30 cellular contexts compared by ENCODE assay signal in genomic region chr17:33688771-33689170, GRCh38.
"Had no signal": no experiment of that assay in that cellular context is flagged by ENCODE, and none has a peak within 500 bp of the region (broad histone marks: within the 10 kb centered on the region; RNA-seq: fewer than 3 reads in every experiment).

No MANE protein-coding gene starts in this region.

- H3K9me3 ChIP-seq: MG63, SJSA1, SK-N-SH had no signal

- H3K4me1 ChIP-seq: SJSA1 had no signal

- H3K4me3 ChIP-seq: MG63, PC-9, SJSA1 had no signal

- H3K9ac ChIP-seq: SK-N-SH had no signal

- DNase-seq: Kasumi-1, KBM-7, MG63, NCI-H1048, NCI-H1092 treated with DMSO at 0.1 percent for 48 hours, NCI-H1105 treated with DMSO at 0.1 percent for 48 hours, NCI-H1417, NCI-H1436, NCI-H146, NCI-H1694, NCI-H187, NCI-H1930, NCI-H2029 treated with DMSO at 0.1 percent for 48 hours, NCI-H2081 treated with DMSO at 0.1 percent for 48 hours, NCI-H2171 treated with DMSO at 0.1 percent for 48 hours, NCI-H345, NCI-H446, NCI-H510A treated with DMSO at 0.1 percent for 48 hours, NCI-H524 treated with DMSO at 0.1 percent for 48 hours, NCI-H526 treated with DMSO at 0.1 percent for 48 hours, NCI-H748 treated with DMSO at 0.1 percent for 48 hours, NCI-H82, PC-9, SHP77, SIG-M5, SK-N-SH, SW 1271, T-helper 1 cell had no signal

- H3K27ac ChIP-seq: PC-9, RWPE1, SJSA1 had no signal

- H3K27me3 ChIP-seq: MG63, SJSA1 had no signal

- H3K4me2 ChIP-seq: PC-9, SK-N-SH had no signal

- H3K36me3 ChIP-seq: MG63, SJSA1 had no signal

- H2AFZ ChIP-seq: PC-9 had no signal
